In genomic region chr3:8443829-8444791, GRCh38 we compare ENCODE assay signal across 8 cellular contexts. TPM values are rescaled to one million over a fixed set of nuclear protein-coding genes. Genes with fewer than 3 reads are reported as not detected.
DNase-seq lines count a peak whose midpoint lies in the region; ATAC-seq, FAIRE-seq and TF ChIP-seq lines count a peak whose summit lies in the region.

No MANE protein-coding gene starts in this region.

- H3K27me3 Mint-ChIP-seq in CD4-positive, alpha-beta memory T cell: peaks cover 5 to 7% of the 10 kb centered on the region in 2 donors

- TF ChIP-seq CTCF in thoracic aorta (IDR thresholded peaks at IDR 0.05): no peak

- H3K27ac ChIP-seq in thoracic aorta: peak overlapping the region; percentile 78 to 89
- H3K27ac ChIP-seq in CD4-positive, alpha-beta memory T cell (ENCODE audit: low read depth, low read length): no peak overlapping the region

- H3K4me3 ChIP-seq in thoracic aorta: peak overlapping the region; percentile 4
- no peak overlapping the region for H3K4me3 ChIP-seq in CD4-positive, alpha-beta memory T cell (ENCODE audit: low read length in 2 of 2)

- peaks cover 0 to 2% (median under 1%) of the 10 kb centered on the region in 4 donors for H3K4me1 Mint-ChIP-seq in CD4-positive, alpha-beta memory T cell

- no peaks in the 10 kb centered on the region for H3K9me3 ChIP-seq in thoracic aorta
- H3K9me3 ChIP-seq in CD4-positive, alpha-beta memory T cell (ENCODE audit: control insufficient read depth in 1 of 2, low read length in 2 of 2): no peaks in the 10 kb centered on the region

- H3K36me3 ChIP-seq in thoracic aorta: no peaks in the 10 kb centered on the region
- no peaks in the 10 kb centered on the region for H3K36me3 ChIP-seq in CD4-positive, alpha-beta memory T cell (ENCODE audit: insufficient read depth, low read length)

- H3K27ac Mint-ChIP-seq in CD4-positive, alpha-beta memory T cell: no peak overlapping the region

- POLR2A ChIA-PET in CD4-positive, alpha-beta memory T cell (lab: Charles Lee; ENCODE audit: partially characterized antibody): no interaction called here

- TF ChIP-seq POLR2A in H54 (IDR thresholded peaks at IDR 0.05; ENCODE audit: low read depth, low read length): peak; percentile 25; the same call in 1 of the 2 replicates

- no peaks in the 10 kb centered on the region for H3K36me3 Mint-ChIP-seq in CD4-positive, alpha-beta memory T cell

- DNase-seq in A172 (ENCODE audit: low spot score) (peak; percentile 97), H54 (ENCODE audit: insufficient read length, low spot score) (peak; percentile 88), NCI-H526 treated with DMSO at 0.1 percent for 48 hours (lab: John Stamatoyannopoulos, UW) (peak; percentile 80), dedifferentiated amniotic fluid mesenchymal stem cell (ENCODE audit: extremely low spot score) (peak; percentile 98), left lobe of liver (ENCODE audit: low spot score) (peak; percentile 94), thoracic aorta (ENCODE audit: low spot score) (peak; percentile 88)
- DNase-seq in CD4-positive, alpha-beta memory T cell: no peak
- DNase-seq in stimulated activated CD4-positive, alpha-beta T cell treated with anti-CD3 and anti-CD28 coated beads, Interleukin-12 subunit alpha, Interleukin-12 subunit beta, amount 100 ng/mL, for 4 hours: no peak

- peak; percentile 98 for ATAC-seq in left lobe of liver
- peak; percentile 76 for ATAC-seq in thoracic aorta (ENCODE audit: insufficient number of reproducible peaks, low FRiP score, low read depth)

- CTCF ChIA-PET in CD4-positive, alpha-beta memory T cell (lab: Charles Lee; ENCODE audit: partially characterized antibody): no interaction called here

- intact Hi-C loops in CD4-positive, alpha-beta memory T cell (cut with micrococcal nuclease): no loop called here

- no peaks in the 10 kb centered on the region for H3K9me3 Mint-ChIP-seq in CD4-positive, alpha-beta memory T cell

- no peaks in the 10 kb centered on the region for H3K27me3 ChIP-seq in thoracic aorta (replicated peaks; ENCODE audit: insufficient read depth)
- H3K27me3 ChIP-seq in CD4-positive, alpha-beta memory T cell (ENCODE audit: insufficient read depth, low read length): no peaks in the 10 kb centered on the region

- peak; percentile 88 for FAIRE-seq in H54 (lab: Jason Lieb, UNC)

- H3K4me1 ChIP-seq in thoracic aorta (ENCODE audit: control insufficient read depth in 1 of 2, low read depth in 2 of 2): peaks cover 24 to 52% of the 10 kb centered on the region in 2 donors
- H3K4me1 ChIP-seq in CD4-positive, alpha-beta memory T cell (ENCODE audit: insufficient read depth, low read length): peaks cover 4% of the 10 kb centered on the region

- no peak overlapping the region for H3K4me3 Mint-ChIP-seq in CD4-positive, alpha-beta memory T cell

RNA-seq across cellular contexts. Expression of gene LMCD1, which starts 57.5 kb away (rescaled TPM):
- total RNA-seq in A172 (2014; rRNA removed; shearing (Covaris generic)): 3.9 and 8.4 TPM in 2 replicates
- total RNA-seq in left lobe of liver (2.9 TPM), thoracic aorta (100 to 1,000 TPM; 813 to 852 TPM)
- total RNA-seq in CD4-positive, alpha-beta memory T cell: 1 to 10 TPM in 1 of 2 experiments, under 1 TPM in 1; 0.53 to 1.1 TPM
- 1 to 10 TPM; 1.5 to 2.2 TPM for polyA plus RNA-seq in CD4-positive, alpha-beta memory T cell

Comparison
In these comparisons a context has a peak if more than half of its experiments do, and no peak if none do; other contexts are left out.
1. DNase-seq: peak in A172 (single experiment), H54 (single experiment), NCI-H526 treated with DMSO at 0.1 percent for 48 hours (single experiment), dedifferentiated amniotic fluid mesenchymal stem cell (single experiment), left lobe of liver (single experiment) and thoracic aorta (single experiment); none in CD4-positive, alpha-beta memory T cell (0 of 5) and stimulated activated CD4-positive, alpha-beta T cell treated with anti-CD3 and anti-CD28 coated beads, Interleukin-12 subunit alpha, Interleukin-12 subunit beta, amount 100 ng/mL, for 4 hours (single experiment).
2. RNA of gene LMCD1, which starts 57.5 kb away (total RNA-seq): 813 to 852 TPM in thoracic aorta; 3.9 to 8.4 TPM in A172, 2.9 TPM in left lobe of liver (single experiment) and 0.53 to 1.1 TPM in CD4-positive, alpha-beta memory T cell; every median in the first group is over 10 times any median in the second.